In the genomic region with DNA sequence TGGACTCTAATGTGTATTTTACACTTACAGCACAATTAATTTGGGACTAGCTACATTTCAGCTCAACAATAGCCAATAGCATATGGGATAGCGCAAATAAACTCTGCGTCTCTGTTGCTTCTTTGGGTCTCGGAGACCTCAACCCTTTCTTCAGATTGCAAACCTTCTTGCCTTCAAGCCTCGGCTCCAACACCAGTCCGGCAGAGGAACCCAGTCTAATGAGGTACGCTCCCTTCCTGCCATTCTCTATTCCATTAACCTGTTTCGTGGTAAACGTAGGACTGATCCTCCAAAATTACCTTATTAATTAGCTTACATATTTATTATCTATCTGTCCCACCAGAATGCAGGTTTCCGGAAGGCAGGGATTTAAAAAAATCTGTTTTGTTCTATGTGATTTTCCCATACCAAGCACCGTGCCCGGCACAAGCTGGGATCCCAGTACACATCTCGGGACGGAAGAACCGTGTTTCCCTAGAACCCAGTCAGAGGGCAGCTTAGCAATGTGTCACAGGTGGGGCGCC, we compare ENCODE assay signal across 8 cellular contexts. TPM values are rescaled to one million over a fixed set of nuclear protein-coding genes. Genes with fewer than 3 reads are reported as not detected.
A peak's percentile ranks its signal among the peaks of the same experiment; 100 is the strongest.
DNase-seq lines count a peak whose midpoint lies in the region; ATAC-seq, FAIRE-seq and TF ChIP-seq lines count a peak whose summit lies in the region.

No MANE protein-coding gene starts in this region.

- FAIRE-seq in HepG2 (lab: Jason Lieb, UNC) = no peak

- H3K36me3 ChIP-seq in HepG2 (replicated peaks in 1 of 2; ENCODE audit: control insufficient read depth in 1 of 2, insufficient read depth in 2 of 2, low read length in 2 of 2) (no peaks in the 10 kb centered on the region), testis (ENCODE audit: low read depth, missing control alignments) (no peaks in the 10 kb centered on the region)

- H3K36me3 Mint-ChIP-seq in activated CD4-positive, alpha-beta T cell treated with anti-CD3 and anti-CD28 coated beads, Interleukin-2, amount 10 ng/mL, durations not matched to agents 24 days and 14 days (ENCODE audit: low read depth) = no peaks in the 10 kb centered on the region

- peaks cover 5 to 7% of the 10 kb centered on the region in 2 experiments; a peak in 2 of 5 replicates for H3K27me3 ChIP-seq in HepG2 (ENCODE audit: control insufficient read depth in 1 of 2, insufficient read depth in 2 of 2, low read length in 2 of 2)
- no peaks in the 10 kb centered on the region for H3K27me3 ChIP-seq in testis

- H3K9ac ChIP-seq in HepG2 (ENCODE audit: insufficient read depth, low read depth, low read length) = peak overlapping the region; percentile 81

- TF ChIP-seq EP300 in HepG2 (IDR thresholded peaks at IDR 0.05; ENCODE audit: low read depth in 2 of 2, low read length in 2 of 2) = no peak
- no peak for TF ChIP-seq EP300 in HepG2 (CRISPR knock-in tag; IDR thresholded peaks at IDR 0.05; ENCODE audit: borderline replicate concordance)

- no peaks in the 10 kb centered on the region for H3K9me3 ChIP-seq in HepG2 (ENCODE audit: low read length)
- no peaks in the 10 kb centered on the region for H3K9me3 ChIP-seq in testis

- 28% methylated on average over 11 of the region's 15 CpGs for WGBS in HepG2 (ENCODE audit: low lambda C conversion rate)
- 19 to 27% methylated on average over 11 to 15 of the region's 15 CpGs for WGBS in testis, 2 donors

- H3K27ac Mint-ChIP-seq in activated CD4-positive, alpha-beta T cell treated with anti-CD3 and anti-CD28 coated beads, Interleukin-2, amount 10 ng/mL, durations not matched to agents 24 days and 14 days = no peak overlapping the region

- peaks cover 56% of the 10 kb centered on the region for H3K27me3 Mint-ChIP-seq in activated CD4-positive, alpha-beta T cell treated with anti-CD3 and anti-CD28 coated beads, Interleukin-2, amount 10 ng/mL, durations not matched to agents 24 days and 14 days

- H2AFZ ChIP-seq in HepG2 (ENCODE audit: low read length) = peak overlapping the region; percentile 72

- CTCF ChIA-PET in HepG2 (lab: Yijun Ruan, JAX; ENCODE audit: low intra/inter-chr PET ratio, low total read pairs) = no interaction called here

- peaks cover 45% of the 10 kb centered on the region for H3K4me1 ChIP-seq in HepG2 (ENCODE audit: insufficient read depth, low read length)
- H3K4me1 ChIP-seq in testis = peaks cover 2% of the 10 kb centered on the region

- in situ Hi-C loops in astrocyte of the cerebellum (cut with HindIII; ENCODE audit: low sequenced_read_pairs) (no loop called here), HepG2 (cut with HindIII; ENCODE audit: extremely low pct_ligation_motif_present, low pct_unique_long_range_greater_than_20kb) (loop anchor here (10.0 kb wide), 2 partner anchors 162 to 168 kb away; no protein-coding TSS in a partner anchor)

- TF ChIP-seq POLR2A in HepG2 (IDR thresholded peaks at IDR 0.05; ENCODE audit: insufficient read depth in 1 of 2, low read depth in 2 of 2, low read length in 2 of 2) = no peak
- no peak for TF ChIP-seq POLR2A in testis (IDR thresholded peaks at IDR 0.05)

- TF ChIP-seq CTCF in astrocyte of the cerebellum (IDR thresholded peaks at IDR 0.05; ENCODE audit: low read depth, low read length, missing control alignments) (no peak), HepG2 (CRISPR knock-in tag; IDR thresholded peaks at IDR 0.05) (no peak), testis (IDR thresholded peaks at IDR 0.05) (no peak)

- TF ChIP-seq RAD21 in HepG2 (CRISPR knock-in tag; IDR thresholded peaks at IDR 0.05) = no peak

- peaks cover 10% of the 10 kb centered on the region for H3K4me1 Mint-ChIP-seq in activated CD4-positive, alpha-beta T cell treated with anti-CD3 and anti-CD28 coated beads, Interleukin-2, amount 10 ng/mL, durations not matched to agents 24 days and 14 days

- POLR2A ChIA-PET in HepG2 (lab: Yijun Ruan, JAX) = interaction anchor here (0.6 to 3.8 kb wide), 6 partner anchors 9 to 116 kb away, joined by 3 to 28 read pairs (median 11); no protein-coding TSS in a partner anchor

- intact Hi-C loops in activated CD4-positive, alpha-beta T cell treated with anti-CD3 and anti-CD28 coated beads, Interleukin-2, amount 10 ng/mL, durations not matched to agents 24 days and 14 days (cut with micrococcal nuclease) = no loop called here
- intact Hi-C loops in HepG2 (cut with micrococcal nuclease; ENCODE audit: unreplicated experiment) (loop anchor here (2.0 to 5.0 kb wide), 3 partner anchors 50 to 165 kb away; no protein-coding TSS in a partner anchor), testis (cut with DNase I; ENCODE audit: low total_unique reads) (loop anchor here (5.0 kb wide), 1 partner anchor 160 kb away; no protein-coding TSS in a partner anchor)

- no peaks in the 10 kb centered on the region for H3K9me3 Mint-ChIP-seq in activated CD4-positive, alpha-beta T cell treated with anti-CD3 and anti-CD28 coated beads, Interleukin-2, amount 10 ng/mL, durations not matched to agents 24 days and 14 days

- H3K4me3 ChIP-seq in astrocyte of the cerebellum (ENCODE audit: low read depth, low read length) = peak overlapping the region; percentile 73
- peak overlapping the region; percentile 79 to 87 (median 85) for H3K4me3 ChIP-seq in HepG2 (replicated peaks in 1 of 3; ENCODE audit: insufficient read depth in 1 of 3, low read depth in 2 of 3, low read length in 3 of 3)
- H3K4me3 ChIP-seq in testis = peak overlapping the region; percentile 73 to 91

- peak overlapping the region; percentile 95 for H3K4me2 ChIP-seq in HepG2 (ENCODE audit: low read depth, low read length)

- H3K27ac ChIP-seq in HepG2 (ENCODE audit: extremely low read length, insufficient read depth, low read length) (peak overlapping the region; percentile 86), testis (peak overlapping the region; percentile 80 to 87)

- no peak for DNase-seq in activated CD4-positive, alpha-beta T cell treated with anti-CD3 and anti-CD28 coated beads, Interleukin-2, amount 10 ng/mL, durations not matched to agents 24 days and 14 days
- no peak for DNase-seq in activated CD4-positive, alpha-beta T cell treated with anti-CD3 and anti-CD28 coated beads for 48 hours
- DNase-seq in astrocyte of the cerebellum (ENCODE audit: low read depth) (no peak), HepG2 (ENCODE audit: low spot score) (no peak), testis (no peak), SIG-M5 treated with dmso at 0.1 percent for 504 hours (lab: John Stamatoyannopoulos, UW; ENCODE audit: unreplicated experiment) (no peak), kidney glomerular epithelial cell (lab: John Stamatoyannopoulos, UW) (no peak)

- ATAC-seq in HepG2 (no peak), HG02884 (IDR thresholded peaks at IDR 0.05; ENCODE audit: unreplicated experiment) (no peak)

- no TSS peak for BruUV-seq in HepG2 (replicated peaks; lab: Mats Ljungman, UMichigan)

- peaks cover 37% of the 10 kb centered on the region for H3K79me2 ChIP-seq in HepG2 (ENCODE audit: insufficient read depth, low read length)

- H4K20me1 ChIP-seq in HepG2 (ENCODE audit: insufficient read depth, low read length) = no peaks in the 10 kb centered on the region

- H3K4me3 Mint-ChIP-seq in activated CD4-positive, alpha-beta T cell treated with anti-CD3 and anti-CD28 coated beads, Interleukin-2, amount 10 ng/mL, durations not matched to agents 24 days and 14 days = peak overlapping the region; percentile 59

RNA-seq across cellular contexts. Expression of a gene that starts 0.5 kb away (rescaled TPM):
- 2.2 and 3.6 TPM in 2 replicates for total RNA-seq in activated CD4-positive, alpha-beta T cell treated with anti-CD3 and anti-CD28 coated beads, Interleukin-2, amount 10 ng/mL, durations not matched to agents 24 days and 14 days
- total RNA-seq in HepG2 (2016; rRNA removed; fragmentation: Illumina TruSeq; extraction: Trizol) (34.0 and 35.9 TPM in 2 replicates), testis (10 to 100 TPM; 71.0 to 74.6 TPM)
- 9.8 and 10.3 TPM in 2 replicates for total RNA-seq in HepG2 (2016; cell fraction: cytosol; rRNA removed; fragmentation: Illumina TruSeq; extraction: Trizol; ENCODE audit: low read depth)
- total RNA-seq in HepG2 (2016; cell fraction: insoluble cytoplasmic fraction; rRNA removed; fragmentation: Illumina TruSeq; extraction: Trizol) = 31.5 and 34.0 TPM in 2 replicates
- total RNA-seq in HepG2 (2016; cell fraction: membrane; rRNA removed; fragmentation: Illumina TruSeq; extraction: Trizol) = 20.5 and 22.7 TPM in 2 replicates
- total RNA-seq in HepG2 (2016; cell fraction: nucleus; rRNA removed; fragmentation: Illumina TruSeq; extraction: Trizol) = 55.4 and 57.3 TPM in 2 replicates
- polyA plus RNA-seq in HepG2 (2011; rRNA removed) (29.7 and 35.7 TPM in 2 replicates), testis (ENCODE audit: insufficient read depth, low read depth, low replicate concordance) (35.1 TPM)
- polyA plus RNA-seq in HepG2 (2011; cell fraction: cytosol; rRNA removed) = 13.7 and 17.4 TPM in 2 replicates
- polyA plus RNA-seq in HepG2 (2011; cell fraction: nucleus; rRNA removed) = 118 and 123 TPM in 2 replicates
- 22.5 and 22.9 TPM in 2 replicates for polyA plus RNA-seq in HepG2 (2012)
- 2.1 and 3.1 TPM in 2 replicates for polyA plus RNA-seq in HepG2 (2016; cell fraction: cytosol; fragmentation: Illumina TruSeq; extraction: Trizol; ENCODE audit: low read depth)
- 22.5 and 24.6 TPM in 2 replicates for polyA plus RNA-seq in HepG2 (2016; cell fraction: insoluble cytoplasmic fraction; fragmentation: Illumina TruSeq; extraction: Trizol; ENCODE audit: low read depth)
- polyA plus RNA-seq in HepG2 (2016; cell fraction: membrane; fragmentation: Illumina TruSeq; extraction: Trizol; ENCODE audit: low read depth) = 6.5 and 7.3 TPM in 2 replicates
- 54.2 and 58.8 TPM in 2 replicates for polyA plus RNA-seq in HepG2 (2016; cell fraction: nucleus; fragmentation: Illumina TruSeq; extraction: Trizol; ENCODE audit: insufficient read depth, low read depth)
- polyA minus RNA-seq in HepG2 (2011; rRNA and poly(A)+ RNA removed; ENCODE audit: low replicate concordance) = 25.2 and 80.2 TPM in 2 replicates
- polyA minus RNA-seq in HepG2 (2011; cell fraction: cytosol; rRNA and poly(A)+ RNA removed) = 15.7 and 16.1 TPM in 2 replicates
- polyA minus RNA-seq in HepG2 (2011; cell fraction: nucleus; rRNA and poly(A)+ RNA removed) = 128 and 136 TPM in 2 replicates
